In genomic region chr1:148529101-148529567, GRCh38 we compare ENCODE assay signal across 8 cellular contexts. TPM values are rescaled to one million over a fixed set of nuclear protein-coding genes. Genes with fewer than 3 reads are reported as not detected.
DNase-seq lines count a peak whose midpoint lies in the region; ATAC-seq and TF ChIP-seq lines count a peak whose summit lies in the region.
"Not testable (repeated sequence)": the region's sequence is repeated elsewhere in the genome, so short reads cannot be mapped to it uniquely, and the experiment has no call there.

No MANE protein-coding gene starts in this region.

- peak overlapping the region; percentile 80 for H3K4me3 Mint-ChIP-seq in T-helper 2 cell treated with Interferon-gamma antibody and Interleukin-4, amounts not matched to agents 5 μg/mL and 100 μg/mL, for 36 hours
- H3K4me3 Mint-ChIP-seq in progenitor cell of endocrine pancreas (ENCODE audit: low read depth), result peak overlapping the region; percentile 65
- H3K4me3 Mint-ChIP-seq in stimulated activated naive B cell treated with anti-CD40 and anti-IgM and Interleukin-4, amounts not matched to agents 10 μg/mL and 1 μg/mL and 100 μg/mL, for 72 hours, result peak overlapping the region; percentile 55 to 69

- ATAC-seq in stimulated activated naive B cell treated with anti-CD40 and anti-IgM and Interleukin-4, amounts not matched to agents 10 μg/mL and 1 μg/mL and 100 μg/mL, for 72 hours (replicated peaks), result not testable (repeated sequence)

- TF ChIP-seq CTCF in NB4 (IDR thresholded peaks at IDR 0.05; ENCODE audit: low read depth, low read length); progenitor cell of endocrine pancreas (IDR thresholded peaks at IDR 0.05; ENCODE audit: unreplicated experiment): not testable (repeated sequence)

- not testable (repeated sequence) for H3K4me3 ChIP-seq in NB4 (ENCODE audit: low read depth, low read length)

- TF ChIP-seq POLR2A in NB4 (IDR thresholded peaks at IDR 0.05; ENCODE audit: extremely low read depth, insufficient read length), result not testable (repeated sequence)

- H3K36me3 Mint-ChIP-seq in T-helper 2 cell treated with Interferon-gamma antibody and Interleukin-4, amounts not matched to agents 5 μg/mL and 100 μg/mL, for 36 hours (ENCODE audit: low read depth); progenitor cell of endocrine pancreas (ENCODE audit: insufficient read depth); stimulated activated naive B cell treated with anti-CD40 and anti-IgM and Interleukin-4, amounts not matched to agents 10 μg/mL and 1 μg/mL and 100 μg/mL, for 72 hours: not testable (repeated sequence)

- H3K27me3 Mint-ChIP-seq in T-helper 2 cell treated with Interferon-gamma antibody and Interleukin-4, amounts not matched to agents 5 μg/mL and 100 μg/mL, for 36 hours (ENCODE audit: low read depth); progenitor cell of endocrine pancreas; stimulated activated naive B cell treated with anti-CD40 and anti-IgM and Interleukin-4, amounts not matched to agents 10 μg/mL and 1 μg/mL and 100 μg/mL, for 72 hours: not testable (repeated sequence)

- H3K27ac Mint-ChIP-seq in T-helper 2 cell treated with Interferon-gamma antibody and Interleukin-4, amounts not matched to agents 5 μg/mL and 100 μg/mL, for 36 hours, result peak overlapping the region; percentile 63
- peak overlapping the region; percentile 77 for H3K27ac Mint-ChIP-seq in progenitor cell of endocrine pancreas
- peak overlapping the region; percentile 93 for H3K27ac Mint-ChIP-seq in stimulated activated naive B cell treated with anti-CD40 and anti-IgM and Interleukin-4, amounts not matched to agents 10 μg/mL and 1 μg/mL and 100 μg/mL, for 72 hours

- not testable (repeated sequence) for H3K4me1 Mint-ChIP-seq in T-helper 2 cell treated with Interferon-gamma antibody and Interleukin-4, amounts not matched to agents 5 μg/mL and 100 μg/mL, for 36 hours (ENCODE audit: low read depth); progenitor cell of endocrine pancreas (ENCODE audit: low read depth); stimulated activated naive B cell treated with anti-CD40 and anti-IgM and Interleukin-4, amounts not matched to agents 10 μg/mL and 1 μg/mL and 100 μg/mL, for 72 hours

- DNase-seq in DMS53 (lab: John Stamatoyannopoulos, UW) (peak; percentile 92), NB4 (ENCODE audit: low read depth) (peak; percentile 63), activated T-helper 1 cell treated with Interleukin-2 at 50 U/mL for 16 hours (ENCODE audit: low read depth) (peak; percentile 29), dermis blood vessel endothelial cell (peak; percentile 5), inferior parietal cortex (ENCODE audit: extremely low spot score) (peak; percentile 19), progenitor cell of endocrine pancreas (ENCODE audit: low spot score, unreplicated experiment) (peak; percentile 10)
- DNase-seq in T-helper 2 cell treated with Interferon-gamma antibody and Interleukin-4, amounts not matched to agents 5 μg/mL and 100 μg/mL, for 36 hours (ENCODE audit: low spot score), result peak; percentile 59
- DNase-seq in stimulated activated naive B cell treated with anti-CD40 and anti-IgM and Interleukin-4, amounts not matched to agents 10 μg/mL and 1 μg/mL and 100 μg/mL, for 72 hours, result peak; percentile 49

- not testable (repeated sequence) for H3K9me3 Mint-ChIP-seq in T-helper 2 cell treated with Interferon-gamma antibody and Interleukin-4, amounts not matched to agents 5 μg/mL and 100 μg/mL, for 36 hours; progenitor cell of endocrine pancreas (ENCODE audit: low read depth); stimulated activated naive B cell treated with anti-CD40 and anti-IgM and Interleukin-4, amounts not matched to agents 10 μg/mL and 1 μg/mL and 100 μg/mL, for 72 hours

RNA-seq across cellular contexts. Expression of gene PPIAL4G, which starts 46.0 kb away (rescaled TPM):
- not detected in 2 replicates for total RNA-seq in dermis blood vessel endothelial cell
- 0.14 TPM in 1 of 2 replicates, not detected in the other for total RNA-seq in progenitor cell of endocrine pancreas

Comparison
In these comparisons a context has a peak if more than half of its experiments do, and no peak if none do; other contexts are left out.
1. DNase-seq: peak in every context shown above with its lines; median percentile 92 in DMS53; 63 in NB4; 59 in T-helper 2 cell treated with Interferon-gamma antibody and Interleukin-4, amounts not matched to agents 5 μg/mL and 100 μg/mL, for 36 hours; 49 in stimulated activated naive B cell treated with anti-CD40 and anti-IgM and Interleukin-4, amounts not matched to agents 10 μg/mL and 1 μg/mL and 100 μg/mL, for 72 hours; 29 in activated T-helper 1 cell treated with Interleukin-2 at 50 U/mL for 16 hours; 19 in inferior parietal cortex; 10 in progenitor cell of endocrine pancreas; 5 in dermis blood vessel endothelial cell.